25 cellular contexts compared by ENCODE assay signal in genomic region chr9:86483496-86483895, GRCh38.
"Had no signal": no experiment of that assay in that cellular context is flagged by ENCODE, and none has a peak within 500 bp of the region (broad histone marks: within the 10 kb centered on the region; RNA-seq: fewer than 3 reads in every experiment).

No MANE protein-coding gene starts in this region.

- H3K4me1 ChIP-seq: pancreas, prostate gland, right lobe of liver, thyroid gland, tibial nerve, upper lobe of left lung, vagina had no signal

- H3K9me3 ChIP-seq: neutrophil, pancreas, prostate gland, right lobe of liver, sigmoid colon, thoracic aorta, thyroid gland, tibial nerve, upper lobe of left lung, vagina had no signal

- H3K27me3 ChIP-seq: neutrophil, pancreas, right lobe of liver, sigmoid colon, stomach, thyroid gland, tibial nerve, upper lobe of left lung, vagina had no signal

- H3K27ac ChIP-seq: neutrophil, pancreas, prostate gland, right lobe of liver, sigmoid colon, stomach, thoracic aorta, thyroid gland, tibial nerve, upper lobe of left lung, vagina had no signal

- H3K36me3 ChIP-seq: neutrophil, pancreas, prostate gland, right lobe of liver, sigmoid colon, stomach, thoracic aorta, thyroid gland, tibial nerve, upper lobe of left lung, vagina had no signal

- DNase-seq: natural killer cell; nephron progenitor cell; nucleus accumbens; pancreas; right cardiac atrium; right lobe of liver; sigmoid colon; small intestine; stimulated activated CD4-positive, alpha-beta T cell treated with anti-CD3 and anti-CD28 coated beads, Interleukin-15, amount 100 ng/mL, for 24 hours; stimulated activated CD4-positive, alpha-beta T cell treated with anti-CD3 and anti-CD28 coated beads, Interleukin-2, amount 100 ng/mL, for 24 hours; stimulated activated CD4-positive, alpha-beta T cell treated with anti-CD3 and anti-CD28 coated beads, Interleukin-2, amount 100 ng/mL, for 48 hours; stimulated activated CD4-positive, alpha-beta T cell treated with anti-CD3 and anti-CD28 coated beads, Interleukin-4, amount 100 ng/mL, for 24 hours; stimulated activated naive B cell treated with anti-CD40 and anti-IgM and Interleukin-4, amounts not matched to agents 10 μg/mL and 1 μg/mL and 100 μg/mL, for 72 hours; stimulated activated naive CD4-positive, alpha-beta T cell treated with Interleukin-2 at 50 U/mL for 16 hours; stomach; thyroid gland; trophoblast cell; upper lobe of left lung had no signal

- ATAC-seq: natural killer cell; pancreas; right cardiac atrium; stimulated activated effector memory CD8-positive, alpha-beta T cell treated with anti-CD3 and anti-CD28 coated beads, Interleukin-12 subunit alpha, Interleukin-12 subunit beta, amount 100 ng/mL, for 72 hours; stimulated activated naive B cell treated with anti-CD40 and anti-IgM and Interleukin-4, amounts not matched to agents 10 μg/mL and 1 μg/mL and 100 μg/mL, for 72 hours had no signal

- H3K4me3 ChIP-seq: pancreas, prostate gland, right lobe of liver, sigmoid colon, stomach, thoracic aorta, thyroid gland, tibial nerve, upper lobe of left lung, vagina had no signal

- FAIRE-seq: pancreas, small intestine, urothelium cell line had no signal
